In genomic region chr16:9821970-9822369, GRCh38 we compare ENCODE assay signal across 26 cellular contexts.
DNase-seq lines count a peak whose midpoint lies in the region; ATAC-seq and TF ChIP-seq lines count a peak whose summit lies in the region.
"Had no signal": no experiment of that assay in that cellular context is flagged by ENCODE, and none has a peak within 500 bp of the region (broad histone marks: within the 10 kb centered on the region; RNA-seq: fewer than 3 reads in every experiment).

No MANE protein-coding gene starts in this region.

- H3K36me3 ChIP-seq in GM23338 (ENCODE audit: insufficient read depth) (no peaks in the 10 kb centered on the region), endodermal cell (ENCODE audit: control insufficient read depth, insufficient read depth, low read length) (no peaks in the 10 kb centered on the region)
- H3K36me3 ChIP-seq: BE2C had no signal

- CTCF ChIA-PET in WTC11 (lab: Charles Lee): interaction anchor here (1.2 kb wide), 1 partner anchor 140 kb away, joined by 4 read pairs; no protein-coding TSS in a partner anchor

- H3K36me3 Mint-ChIP-seq in GM23338 (ENCODE audit: low read depth): no peaks in the 10 kb centered on the region; the same call in 2 of the 3 replicates
- no peaks in the 10 kb centered on the region for H3K36me3 Mint-ChIP-seq in WTC11
- no peaks in the 10 kb centered on the region for H3K36me3 Mint-ChIP-seq in endodermal cell (ENCODE audit: low read depth)
- H3K36me3 Mint-ChIP-seq in endothelial cell (ENCODE audit: low read depth, unreplicated experiment): no peaks in the 10 kb centered on the region
- no peaks in the 10 kb centered on the region for H3K36me3 Mint-ChIP-seq in activated T-cell treated with anti-CD3 and anti-CD28 coated beads, Interleukin-2, amount 50 U/mL, for 72 hours (ENCODE audit: insufficient read depth in 2 of 2)
- H3K36me3 Mint-ChIP-seq: CD14-positive monocyte; CD8-positive, alpha-beta memory T cell; IgD-negative memory B cell had no signal

- no peak for TF ChIP-seq CTCF in GM23338 (conservative IDR thresholded peaks at IDR 0.05; ENCODE audit: low read depth in 2 of 2)
- TF ChIP-seq CTCF in WTC11 (IDR thresholded peaks at IDR 0.05): no peak
- no peak for TF ChIP-seq CTCF in endodermal cell (conservative IDR thresholded peaks at IDR 0.05)
- TF ChIP-seq CTCF in endothelial cell (IDR thresholded peaks at IDR 0.05; ENCODE audit: unreplicated experiment): no peak

- no peaks in the 10 kb centered on the region for H4K20me1 ChIP-seq in GM23338 (replicated peaks; ENCODE audit: insufficient read depth)

- intact Hi-C loops in Right ventricle myocardium inferior (cut with DNase I): no loop called here

- 0 out of 2 replicates have a peak overlapping the region, but pooled peaks have one; percentile 3 for H2AFZ ChIP-seq in GM23338

- H3F3A ChIP-seq in GM23338 (replicated peaks; ENCODE audit: low read depth): no peaks in the 10 kb centered on the region

- peaks cover 63% of the 10 kb centered on the region for H3K4me1 Mint-ChIP-seq in GM23338
- H3K4me1 Mint-ChIP-seq in WTC11: peaks cover 89% of the 10 kb centered on the region
- peaks cover 67% of the 10 kb centered on the region for H3K4me1 Mint-ChIP-seq in endodermal cell
- H3K4me1 Mint-ChIP-seq in endothelial cell (ENCODE audit: unreplicated experiment): peaks cover 15% of the 10 kb centered on the region
- no peaks in the 10 kb centered on the region for H3K4me1 Mint-ChIP-seq in activated T-cell treated with anti-CD3 and anti-CD28 coated beads, Interleukin-2, amount 50 U/mL, for 72 hours (ENCODE audit: low read depth)
- H3K4me1 Mint-ChIP-seq: CD14-positive monocyte; CD8-positive, alpha-beta memory T cell; IgD-negative memory B cell had no signal

- H3K27ac ChIP-seq in GM23338 (ENCODE audit: low read depth): peak overlapping the region; percentile 79
- H3K27ac ChIP-seq in endodermal cell (ENCODE audit: low read depth, low read length): no peak overlapping the region
- H3K27ac ChIP-seq: 22Rv1, KMS-11 had no signal

- POLR2A ChIA-PET in WTC11 (lab: Charles Lee): no interaction called here

- peak; percentile 72 for ATAC-seq in GM23338
- peak; percentile 56 for ATAC-seq in WTC11
- no peak for ATAC-seq in activated T-cell treated with anti-CD3 and anti-CD28 coated beads, Interleukin-2, amount 50 U/mL, for 72 hours (replicated peaks in 1 of 2)
- ATAC-seq in Right ventricle myocardium inferior: no peak

- H3K79me2 ChIP-seq in GM23338 (replicated peaks; ENCODE audit: insufficient read depth): no peaks in the 10 kb centered on the region

- no peak overlapping the region for H3K9ac ChIP-seq in endodermal cell (ENCODE audit: extremely low read depth, low read length, poor library complexity, severe bottlenecking)
- H3K9ac ChIP-seq: KMS-11, SK-N-SH had no signal

- H3K4me1 ChIP-seq in GM23338 (ENCODE audit: insufficient read depth) (peaks cover 44% of the 10 kb centered on the region), endodermal cell (ENCODE audit: control insufficient read depth, insufficient read depth, low read length) (peaks cover 30% of the 10 kb centered on the region)
- H3K4me1 ChIP-seq: BE2C had no signal

- H3K9me2 ChIP-seq in GM23338 (ENCODE audit: insufficient read depth): no peaks in the 10 kb centered on the region
- H3K9me2 ChIP-seq: SK-N-SH had no signal

- H3K4me3 ChIP-seq in GM23338 (0 out of 2 replicates have a peak overlapping the region, but pooled peaks have one; percentile 14), endodermal cell (ENCODE audit: low read length) (no peak overlapping the region)

- peak; percentile 47 for DNase-seq in GM23338 (ENCODE audit: low spot score)
- DNase-seq in WTC11 (ENCODE audit: low spot score): no peak
- no peak for DNase-seq in endodermal cell
- DNase-seq in iPS-NIHi11 (ENCODE audit: low spot score): peak; percentile 21
- no peak for DNase-seq in endothelial cell (ENCODE audit: low spot score)
- no peak for DNase-seq in activated T-cell treated with anti-CD3 and anti-CD28 coated beads, Interleukin-2, amount 50 U/mL, for 72 hours
- DNase-seq in GF-D8 (lab: John Stamatoyannopoulos, UW): no peak
- no peak for DNase-seq in Right ventricle myocardium inferior (ENCODE audit: missing footprints)
- DNase-seq: BE2C; CD8-positive, alpha-beta memory T cell; DMS 273 treated with DMSO at 0.1 percent for 48 hours; DMS79; EL; GDM1; H7; MM.1S; NCI-H1417; NCI-H1694; NCI-H2081; NCI-H2227 treated with DMSO at 0.1 percent for 48 hours; NCI-H526 treated with DMSO at 0.1 percent for 48 hours; SK-N-SH had no signal

- peaks cover 26% of the 10 kb centered on the region for H3K27me3 Mint-ChIP-seq in GM23338 (ENCODE audit: insufficient read depth, low read depth, poor library complexity)
- H3K27me3 Mint-ChIP-seq in WTC11 (ENCODE audit: low read depth): peaks cover 18% of the 10 kb centered on the region
- peaks cover 2% of the 10 kb centered on the region for H3K27me3 Mint-ChIP-seq in endodermal cell (ENCODE audit: insufficient read depth)
- no peaks in the 10 kb centered on the region for H3K27me3 Mint-ChIP-seq in endothelial cell (ENCODE audit: unreplicated experiment)
- peaks cover 5% of the 10 kb centered on the region for H3K27me3 Mint-ChIP-seq in activated T-cell treated with anti-CD3 and anti-CD28 coated beads, Interleukin-2, amount 50 U/mL, for 72 hours (ENCODE audit: low read depth)

- H3K27me3 ChIP-seq in GM23338 (ENCODE audit: insufficient read depth) (no peaks in the 10 kb centered on the region), endodermal cell (ENCODE audit: control insufficient read depth, insufficient read depth, low read length, poor library complexity, severe bottlenecking) (no peaks in the 10 kb centered on the region)
- H3K27me3 ChIP-seq: BE2C had no signal

- H3K9me3 Mint-ChIP-seq in GM23338 (no peaks in the 10 kb centered on the region), WTC11 (no peaks in the 10 kb centered on the region), endodermal cell (no peaks in the 10 kb centered on the region), endothelial cell (ENCODE audit: unreplicated experiment) (no peaks in the 10 kb centered on the region)
- peaks cover 0 to under 1% of the 10 kb centered on the region in 2 donors for H3K9me3 Mint-ChIP-seq in activated T-cell treated with anti-CD3 and anti-CD28 coated beads, Interleukin-2, amount 50 U/mL, for 72 hours

- no peaks in the 10 kb centered on the region for H3K9me3 ChIP-seq in endodermal cell (ENCODE audit: control insufficient read depth, low read length)
- H3K9me3 ChIP-seq: BE2C, SK-N-SH had no signal

- H3K4me2 ChIP-seq in GM23338: peak overlapping the region; percentile 15
- H3K4me2 ChIP-seq: KMS-11, SK-N-SH had no signal

- peak overlapping the region; percentile 39 for H3K4me3 Mint-ChIP-seq in GM23338
- peak overlapping the region; percentile 21 for H3K4me3 Mint-ChIP-seq in WTC11
- no peak overlapping the region for H3K4me3 Mint-ChIP-seq in endodermal cell
- H3K4me3 Mint-ChIP-seq in endothelial cell (ENCODE audit: unreplicated experiment): no peak overlapping the region
- H3K4me3 Mint-ChIP-seq in activated T-cell treated with anti-CD3 and anti-CD28 coated beads, Interleukin-2, amount 50 U/mL, for 72 hours: no peak overlapping the region
- H3K4me3 Mint-ChIP-seq: CD14-positive monocyte; CD8-positive, alpha-beta memory T cell; IgD-negative memory B cell had no signal

- H3K27ac Mint-ChIP-seq in GM23338: no peak overlapping the region
- H3K27ac Mint-ChIP-seq in WTC11: peak overlapping the region; percentile 98
- H3K27ac Mint-ChIP-seq in endodermal cell: peak overlapping the region; percentile 45
- no peak overlapping the region for H3K27ac Mint-ChIP-seq in endothelial cell (ENCODE audit: unreplicated experiment)
- no peak overlapping the region for H3K27ac Mint-ChIP-seq in activated T-cell treated with anti-CD3 and anti-CD28 coated beads, Interleukin-2, amount 50 U/mL, for 72 hours
- H3K27ac Mint-ChIP-seq: CD14-positive monocyte; CD8-positive, alpha-beta memory T cell; IgD-negative memory B cell had no signal

- 33 to 50% methylated on average over 3 to 7 of the region's 7 CpGs for WGBS in endodermal cell (ENCODE audit: insufficient coverage in 1 of 2, insufficient read length in 1 of 2), 2 experiments

TF ChIP-seq in GM23338, 12 proteins besides CTCF, POLR2A, EP300 and RAD21 (continues in another document):
- TF ChIP-seq STAT1 (IDR thresholded peaks at IDR 0.05; ENCODE audit: unreplicated experiment): no peak
- no peak for TF ChIP-seq ZNF331 (CRISPR knock-in tag; IDR thresholded peaks at IDR 0.05; ENCODE audit: low read depth)

TF ChIP-seq in WTC11, 78 proteins besides CTCF, POLR2A, EP300 and RAD21:
- TF ChIP-seq CREM (CRISPR knock-in tag; IDR thresholded peaks at IDR 0.05) (no peak), ATF1 (CRISPR knock-in tag; IDR thresholded peaks at IDR 0.05) (no peak), NFE2L1 (CRISPR knock-in tag; IDR thresholded peaks at IDR 0.05) (no peak), SOX15 (CRISPR knock-in tag; IDR thresholded peaks at IDR 0.05) (no peak), RELA (CRISPR knock-in tag; IDR thresholded peaks at IDR 0.05; ENCODE audit: borderline replicate concordance) (no peak), TP53 (CRISPR knock-in tag; IDR thresholded peaks at IDR 0.05) (no peak), ZNF121 (CRISPR knock-in tag; IDR thresholded peaks at IDR 0.05) (no peak), SMAD3 (CRISPR knock-in tag; IDR thresholded peaks at IDR 0.05; ENCODE audit: borderline replicate concordance) (no peak), KAT7 (CRISPR knock-in tag; IDR thresholded peaks at IDR 0.05; ENCODE audit: borderline replicate concordance) (no peak), JUN (CRISPR knock-in tag; IDR thresholded peaks at IDR 0.05) (no peak)
- TF ChIP-seq, protein P1, sequence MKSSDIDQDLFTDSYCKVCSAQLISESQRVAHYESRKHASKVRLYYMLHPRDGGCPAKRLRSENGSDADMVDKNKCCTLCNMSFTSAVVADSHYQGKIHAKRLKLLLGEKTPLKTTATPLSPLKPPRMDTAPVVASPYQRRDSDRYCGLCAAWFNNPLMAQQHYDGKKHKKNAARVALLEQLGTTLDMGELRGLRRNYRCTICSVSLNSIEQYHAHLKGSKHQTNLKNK (CRISPR knock-in tag; IDR thresholded peaks at IDR 0.05): no peak
- TF ChIP-seq, protein P2, sequence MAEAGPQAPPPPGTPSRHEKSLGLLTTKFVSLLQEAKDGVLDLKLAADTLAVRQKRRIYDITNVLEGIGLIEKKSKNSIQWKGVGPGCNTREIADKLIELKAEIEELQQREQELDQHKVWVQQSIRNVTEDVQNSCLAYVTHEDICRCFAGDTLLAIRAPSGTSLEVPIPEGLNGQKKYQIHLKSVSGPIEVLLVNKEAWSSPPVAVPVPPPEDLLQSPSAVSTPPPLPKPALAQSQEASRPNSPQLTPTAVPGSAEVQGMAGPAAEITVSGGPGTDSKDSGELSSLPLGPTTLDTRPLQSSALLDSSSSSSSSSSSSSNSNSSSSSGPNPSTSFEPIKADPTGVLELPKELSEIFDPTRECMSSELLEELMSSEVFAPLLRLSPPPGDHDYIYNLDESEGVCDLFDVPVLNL (CRISPR knock-in tag; IDR thresholded peaks at IDR 0.05; ENCODE audit: borderline replicate concordance, low read depth): no peak

Comparison
In these comparisons a context has a peak if more than half of its experiments do, and no peak if none do; other contexts are left out.
1. ATAC-seq: peak in GM23338 (single experiment) and WTC11 (single experiment); none in activated T-cell treated with anti-CD3 and anti-CD28 coated beads, Interleukin-2, amount 50 U/mL, for 72 hours (0 of 2) and Right ventricle myocardium inferior (single experiment).
2. DNase-seq: peak in GM23338 (single experiment) and iPS-NIHi11 (single experiment); none in WTC11 (single experiment), endodermal cell (single experiment), endothelial cell (single experiment), activated T-cell treated with anti-CD3 and anti-CD28 coated beads, Interleukin-2, amount 50 U/mL, for 72 hours (0 of 2), GF-D8 (single experiment) and Right ventricle myocardium inferior (single experiment).
3. H3K27ac Mint-ChIP-seq: peak in WTC11 (single experiment) and endodermal cell (single experiment); none in GM23338 (single experiment), endothelial cell (single experiment) and activated T-cell treated with anti-CD3 and anti-CD28 coated beads, Interleukin-2, amount 50 U/mL, for 72 hours (single experiment).
4. H3K4me3 Mint-ChIP-seq: peak in GM23338 (single experiment) and WTC11 (single experiment); none in endodermal cell (single experiment), endothelial cell (single experiment) and activated T-cell treated with anti-CD3 and anti-CD28 coated beads, Interleukin-2, amount 50 U/mL, for 72 hours (0 of 2).